ENCODE assay signal across 8 cellular contexts in the genomic region with DNA sequence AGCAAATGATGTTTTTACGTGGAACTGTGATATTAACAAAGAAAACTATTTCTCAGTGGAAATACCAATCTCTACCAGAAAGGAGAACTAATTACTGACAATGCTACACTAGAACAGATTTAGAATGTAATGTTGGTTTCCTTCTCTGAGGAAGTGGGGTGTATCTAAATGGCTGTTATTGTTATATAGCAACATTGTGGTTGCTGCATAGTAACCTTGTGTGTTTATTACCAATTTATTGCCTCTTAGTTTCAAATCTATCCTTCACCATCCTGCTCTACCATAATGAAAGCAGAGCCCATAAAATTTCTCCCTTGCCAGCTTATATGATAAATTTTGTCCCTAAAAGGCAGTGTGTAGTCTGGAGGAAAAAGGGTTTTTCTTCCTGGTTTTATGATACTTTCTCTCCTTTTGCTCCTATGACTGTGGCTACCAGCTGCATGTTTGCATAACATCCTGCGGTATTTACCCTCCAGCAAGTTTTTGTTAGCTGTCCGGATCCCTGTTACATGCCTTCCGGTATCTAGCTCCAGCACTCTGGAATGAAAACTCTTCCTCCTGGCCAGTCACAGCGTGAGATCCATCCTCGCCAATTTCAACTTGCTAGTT. TPM values are rescaled to one million over a fixed set of nuclear protein-coding genes. Genes with fewer than 3 reads are reported as not detected.
DNase-seq lines count a peak whose midpoint lies in the region; ATAC-seq and TF ChIP-seq lines count a peak whose summit lies in the region.

No MANE protein-coding gene starts in this region.

- H3K4me3 ChIP-seq in Peyer's patch (peak overlapping the region in 1 of 4 donors; percentile 15), rectal smooth muscle tissue (ENCODE audit: low read length) (peak overlapping the region; percentile 34)

- DNase-seq in Ammon's horn (ENCODE audit: low spot score), result peak; percentile 25
- DNase-seq in Peyer's patch, result no peak
- peak; percentile 87 for DNase-seq in fibroblast of peridontal ligament (ENCODE audit: extremely low read depth)
- no peak for DNase-seq in caudate nucleus (lab: John Stamatoyannopoulos, UW)
- DNase-seq in NCI-H187 treated with DMSO at 0.1 percent for 48 hours (lab: John Stamatoyannopoulos, UW), result no peak

- H3K4me1 ChIP-seq in Peyer's patch (peaks cover 0 to 4% (median 0%) of the 10 kb centered on the region in 4 donors), rectal smooth muscle tissue (ENCODE audit: control insufficient read depth, insufficient read depth, low read length) (no peaks in the 10 kb centered on the region)

- no peak for TF ChIP-seq CTCF in Peyer's patch (IDR thresholded peaks at IDR 0.05)

- H3K27me3 ChIP-seq in Peyer's patch, result no peaks in the 10 kb centered on the region
- no peaks in the 10 kb centered on the region for H3K27me3 ChIP-seq in rectal smooth muscle tissue (ENCODE audit: control insufficient read depth, insufficient read depth, low read length)

- no peaks in the 10 kb centered on the region for H3K9me3 ChIP-seq in Peyer's patch

- H3K27ac ChIP-seq in Peyer's patch (peak overlapping the region; percentile 22 to 73 (median 38)), rectal smooth muscle tissue (ENCODE audit: low read depth, low read length) (peak overlapping the region; percentile 46), caudate nucleus (ENCODE audit: low read depth, low read length) (no peak overlapping the region)

- no peak overlapping the region for H3K9ac ChIP-seq in rectal smooth muscle tissue (ENCODE audit: low read length)

- ATAC-seq in GM19328 (IDR thresholded peaks at IDR 0.05; ENCODE audit: unreplicated experiment) (peak; percentile 94), HG03342 (IDR thresholded peaks at IDR 0.05; ENCODE audit: unreplicated experiment) (peak; percentile 90)

- no peaks in the 10 kb centered on the region for H3K36me3 ChIP-seq in Peyer's patch
- H3K36me3 ChIP-seq in rectal smooth muscle tissue (ENCODE audit: control insufficient read depth, insufficient read depth, low read length), result no peaks in the 10 kb centered on the region

- no peak for TF ChIP-seq POLR2A in Peyer's patch (IDR thresholded peaks at IDR 0.05)

RNA-seq across cellular contexts. Expression of gene KLRK1, which starts 5.7 kb away (rescaled TPM):
- 10 to 100 TPM in 1 of 4 donors, 1 to 10 TPM in 3; 3.3 to 17.9 (median 6.6) TPM for total RNA-seq in Peyer's patch

RNA-seq across cellular contexts. Expression of gene KLRC4, which starts 14.1 kb away (rescaled TPM):
- 1 to 10 TPM in 3 of 4 donors, not detected in 1; 2.1 to 5.8 (median 5.6) TPM for total RNA-seq in Peyer's patch

RNA-seq across cellular contexts. Expression of gene KLRC3, which starts 24.9 kb away (rescaled TPM):
- 1 to 10 TPM in 2 of 4 donors, not detected in 2; 1.6 to 2.8 TPM for total RNA-seq in Peyer's patch

RNA-seq across cellular contexts. Expression of gene KLRC2, which starts 40.3 kb away (rescaled TPM):
- 1 to 10 TPM in 3 of 4 donors, not detected in 1; 1.8 to 8.3 (median 4.7) TPM for total RNA-seq in Peyer's patch

RNA-seq across cellular contexts. Expression of gene KLRC1, which starts 57.7 kb away (rescaled TPM):
- 1 to 10 TPM in 3 of 4 donors, not detected in 1; 1.3 to 3.3 (median 1.9) TPM for total RNA-seq in Peyer's patch

Comparison
In these comparisons a context has a peak if more than half of its experiments do, and no peak if none do; other contexts are left out.
1. DNase-seq: peak in Ammon's horn (single experiment) and fibroblast of peridontal ligament (single experiment); none in Peyer's patch (0 of 3), caudate nucleus (0 of 61) and NCI-H187 treated with DMSO at 0.1 percent for 48 hours (single experiment).